In the genomic region with DNA sequence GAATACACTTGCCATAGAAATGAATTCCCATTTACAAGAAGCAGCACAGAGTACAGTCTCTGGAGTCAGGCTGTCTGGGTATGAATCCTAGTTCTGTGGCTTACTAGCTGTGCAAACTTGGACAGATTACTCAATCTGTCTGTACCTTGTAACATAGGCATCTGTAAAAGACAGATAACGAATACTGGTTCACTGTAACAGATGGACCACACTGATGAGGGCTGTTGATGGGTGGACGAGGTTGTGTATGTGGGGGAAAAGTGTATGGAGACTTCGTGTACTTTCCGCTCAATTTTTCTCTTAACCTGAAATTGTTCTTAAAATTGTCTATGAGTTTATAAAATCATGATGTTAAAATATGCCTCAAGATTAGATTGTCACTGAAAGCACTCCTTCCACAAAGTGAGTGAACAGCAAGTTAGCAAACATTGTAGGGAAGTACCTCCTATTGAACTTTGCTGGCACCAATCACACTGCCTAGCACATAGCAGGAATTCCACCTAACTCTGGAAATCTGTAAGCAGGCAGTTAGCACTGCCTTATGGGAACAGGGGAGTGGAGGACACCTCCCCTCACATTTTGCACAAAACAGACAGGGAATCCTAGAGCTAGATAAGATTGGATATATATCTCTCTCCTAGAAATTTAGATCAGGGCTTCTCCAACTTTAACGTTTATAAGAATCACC, we compare ENCODE assay signal across 23 cellular contexts. TPM values are rescaled to one million over a fixed set of nuclear protein-coding genes. Genes with fewer than 3 reads are reported as not detected.
DNase-seq lines count a peak whose midpoint lies in the region; ATAC-seq, FAIRE-seq and TF ChIP-seq lines count a peak whose summit lies in the region.
"Had no signal": no experiment of that assay in that cellular context is flagged by ENCODE, and none has a peak within 500 bp of the region (broad histone marks: within the 10 kb centered on the region; RNA-seq: fewer than 3 reads in every experiment).

No MANE protein-coding gene starts in this region.

- no peak for TF ChIP-seq POLR2A in HepG2 (IDR thresholded peaks at IDR 0.05; ENCODE audit: insufficient read depth in 1 of 2, low read depth in 2 of 2, low read length in 2 of 2)
- no peak for TF ChIP-seq POLR2A in right lobe of liver (IDR thresholded peaks at IDR 0.05)

- H3K36me3 Mint-ChIP-seq in WTC11, result no peaks in the 10 kb centered on the region
- no peaks in the 10 kb centered on the region for H3K36me3 Mint-ChIP-seq in activated CD8-positive, alpha-beta T cell treated with anti-CD3 and anti-CD28 coated beads for 36 hours (ENCODE audit: low read depth)
- H3K36me3 Mint-ChIP-seq: activated naive CD8-positive, alpha-beta T cell treated with anti-CD3 and anti-CD28 coated beads, Interleukin-2, amount 10 ng/mL, durations not matched to agents 7 days and 5 days; CD14-positive monocyte; T-cell had no signal

- intact Hi-C loops in HepG2 (cut with micrococcal nuclease; ENCODE audit: unreplicated experiment) (no loop called here), right lobe of liver (cut with DNase I) (no loop called here), upper lobe of right lung (cut with DNase I) (no loop called here)
- intact Hi-C loops in activated CD8-positive, alpha-beta T cell treated with anti-CD3 and anti-CD28 coated beads for 36 hours (cut with micrococcal nuclease), result no loop called here

- FAIRE-seq in HepG2 (lab: Jason Lieb, UNC), result peak; percentile 84

- ATAC-seq in HepG2 (peak; percentile 96), right lobe of liver (no peak), WTC11 (peak; percentile 69), upper lobe of right lung (peak; percentile 83), HG02973 (IDR thresholded peaks at IDR 0.05; ENCODE audit: unreplicated experiment) (no peak)
- ATAC-seq in activated CD8-positive, alpha-beta T cell treated with anti-CD3 and anti-CD28 coated beads for 36 hours, result no peak
- ATAC-seq: T-cell had no signal

- H3K4me3 ChIP-seq in HepG2 (replicated peaks in 1 of 3; ENCODE audit: insufficient read depth in 1 of 3, low read depth in 2 of 3, low read length in 3 of 3), result peak overlapping the region; percentile 2 to 27 (median 25); a peak in 5 of 6 replicates
- H3K4me3 ChIP-seq in right lobe of liver, result no peak overlapping the region
- no peak overlapping the region for H3K4me3 ChIP-seq in upper lobe of right lung
- H3K4me3 ChIP-seq: thoracic aorta had no signal

- no peaks in the 10 kb centered on the region for H3K27me3 Mint-ChIP-seq in WTC11 (ENCODE audit: low read depth)
- H3K27me3 Mint-ChIP-seq in activated CD8-positive, alpha-beta T cell treated with anti-CD3 and anti-CD28 coated beads for 36 hours, result peaks cover 11% of the 10 kb centered on the region

- no TSS peak for BruUV-seq in HepG2 (replicated peaks; lab: Mats Ljungman, UMichigan)

- H3K36me3 ChIP-seq in HepG2 (replicated peaks in 1 of 2; ENCODE audit: control insufficient read depth in 1 of 2, insufficient read depth in 2 of 2, low read length in 2 of 2) (no peaks in the 10 kb centered on the region), right lobe of liver (no peaks in the 10 kb centered on the region), upper lobe of right lung (no peaks in the 10 kb centered on the region)
- H3K36me3 ChIP-seq: thoracic aorta had no signal

- no peaks in the 10 kb centered on the region for H3K9me3 Mint-ChIP-seq in WTC11
- no peaks in the 10 kb centered on the region for H3K9me3 Mint-ChIP-seq in activated CD8-positive, alpha-beta T cell treated with anti-CD3 and anti-CD28 coated beads for 36 hours
- H3K9me3 Mint-ChIP-seq: activated B cell treated with CpG ODN at 0.5 μM for 24 hours; activated naive CD8-positive, alpha-beta T cell treated with anti-CD3 and anti-CD28 coated beads, Interleukin-2, amount 10 ng/mL, durations not matched to agents 7 days and 5 days; CD14-positive monocyte; T-cell had no signal

- peak overlapping the region; percentile 29; the same call in 1 of the 2 replicates for H3K9ac ChIP-seq in HepG2 (ENCODE audit: insufficient read depth, low read depth, low read length)

- H3K27ac ChIP-seq in HepG2 (ENCODE audit: extremely low read length, insufficient read depth, low read length) (peak overlapping the region; percentile 53), right lobe of liver (no peak overlapping the region), upper lobe of right lung (no peak overlapping the region)
- H3K27ac ChIP-seq: thoracic aorta had no signal

- H3K4me1 ChIP-seq in HepG2 (ENCODE audit: insufficient read depth, low read length) (peaks cover 49% of the 10 kb centered on the region), right lobe of liver (peaks cover 0 to 4% (median 0%) of the 10 kb centered on the region in 4 donors), upper lobe of right lung (peaks cover 4% of the 10 kb centered on the region)

- WGBS in HepG2 (ENCODE audit: low lambda C conversion rate), result 3% methylated on average over 5 of the region's 5 CpGs
- 47% methylated on average over 4 of the region's 5 CpGs for WGBS in right lobe of liver (ENCODE audit: insufficient coverage, low coverage, low lambda C conversion rate, missing lambda C conversion rate)

- POLR2A ChIA-PET in HepG2 (lab: Yijun Ruan, JAX), result no interaction called here
- POLR2A ChIA-PET in WTC11 (lab: Charles Lee), result no interaction called here
- POLR2A ChIA-PET in activated CD8-positive, alpha-beta T cell treated with anti-CD3 and anti-CD28 coated beads for 36 hours (lab: Charles Lee), result no interaction called here

- H3K27me3 ChIP-seq in HepG2 (ENCODE audit: control insufficient read depth in 1 of 2, insufficient read depth in 2 of 2, low read length in 2 of 2) (no peaks in the 10 kb centered on the region), right lobe of liver (no peaks in the 10 kb centered on the region), upper lobe of right lung (no peaks in the 10 kb centered on the region)

- H3K79me2 ChIP-seq in HepG2 (ENCODE audit: insufficient read depth, low read length), result no peaks in the 10 kb centered on the region

- no peak for TF ChIP-seq CTCF in HepG2 (CRISPR knock-in tag; IDR thresholded peaks at IDR 0.05)
- TF ChIP-seq CTCF in right lobe of liver (IDR thresholded peaks at IDR 0.05), result no peak
- no peak for TF ChIP-seq CTCF in WTC11 (IDR thresholded peaks at IDR 0.05)
- no peak for TF ChIP-seq CTCF in upper lobe of right lung (IDR thresholded peaks at IDR 0.05)
- no peak for TF ChIP-seq CTCF in activated CD8-positive, alpha-beta T cell treated with anti-CD3 and anti-CD28 coated beads for 36 hours (IDR thresholded peaks at IDR 0.05)

- no peaks in the 10 kb centered on the region for H4K20me1 ChIP-seq in HepG2 (ENCODE audit: insufficient read depth, low read length)

- CTCF ChIA-PET in HepG2 (lab: Yijun Ruan, JAX; ENCODE audit: low intra/inter-chr PET ratio, low total read pairs), result no interaction called here
- CTCF ChIA-PET in WTC11 (lab: Charles Lee), result no interaction called here
- CTCF ChIA-PET in activated CD8-positive, alpha-beta T cell treated with anti-CD3 and anti-CD28 coated beads for 36 hours (lab: Charles Lee), result interaction anchor here (0.6 kb wide), 1 partner anchor 98 kb away, joined by 3 read pairs; the partner anchor contains the start of gene ANXA5

- H2AFZ ChIP-seq in HepG2 (ENCODE audit: low read length), result peak overlapping the region; percentile 18

- in situ Hi-C loops in HepG2 (cut with HindIII; ENCODE audit: extremely low pct_ligation_motif_present, low pct_unique_long_range_greater_than_20kb), result no loop called here

- TF ChIP-seq RAD21 in HepG2 (CRISPR knock-in tag; IDR thresholded peaks at IDR 0.05), result no peak

- DNase-seq in HepG2 (ENCODE audit: low spot score) (peak; percentile 79), right lobe of liver (no peak), WTC11 (ENCODE audit: low spot score) (no peak), iris pigment epithelial cell (ENCODE audit: low read depth) (peak; percentile 66), upper lobe of right lung (no peak), HK-2 (ENCODE audit: unreplicated experiment) (no peak)
- no peak for DNase-seq in activated CD8-positive, alpha-beta T cell treated with anti-CD3 and anti-CD28 coated beads for 36 hours
- DNase-seq: activated B cell treated with CpG ODN at 0.5 μM for 24 hours; activated CD8-positive, alpha-beta memory T cell treated with anti-CD3 and anti-CD28 coated beads for 24 hours; activated naive CD8-positive, alpha-beta T cell treated with anti-CD3 and anti-CD28 coated beads, Interleukin-2, amount 10 ng/mL, durations not matched to agents 7 days and 5 days; cortex of kidney; DMS 273 treated with DMSO at 0.1 percent for 48 hours; GF-D8; hypothalamus; Karpas-422; kidney glomerular epithelial cell; NCI-H526 treated with DMSO at 0.1 percent for 48 hours; retina; SHP77; T-cell had no signal

- H3K27ac Mint-ChIP-seq in WTC11, result no peak overlapping the region
- no peak overlapping the region for H3K27ac Mint-ChIP-seq in activated CD8-positive, alpha-beta T cell treated with anti-CD3 and anti-CD28 coated beads for 36 hours
- H3K27ac Mint-ChIP-seq: activated B cell treated with CpG ODN at 0.5 μM for 24 hours; activated naive CD8-positive, alpha-beta T cell treated with anti-CD3 and anti-CD28 coated beads, Interleukin-2, amount 10 ng/mL, durations not matched to agents 7 days and 5 days; T-cell had no signal

- H3K9me3 ChIP-seq in HepG2 (ENCODE audit: low read length) (no peaks in the 10 kb centered on the region), right lobe of liver (no peaks in the 10 kb centered on the region), upper lobe of right lung (no peaks in the 10 kb centered on the region)
- H3K9me3 ChIP-seq: thoracic aorta had no signal

- H3K4me1 Mint-ChIP-seq in WTC11, result peaks cover 24% of the 10 kb centered on the region
- H3K4me1 Mint-ChIP-seq in activated CD8-positive, alpha-beta T cell treated with anti-CD3 and anti-CD28 coated beads for 36 hours (ENCODE audit: low read depth), result peaks cover 18% of the 10 kb centered on the region

- H3K4me2 ChIP-seq in HepG2 (ENCODE audit: low read depth, low read length), result peak overlapping the region; percentile 54

- TF ChIP-seq EP300 in HepG2 (IDR thresholded peaks at IDR 0.05; ENCODE audit: low read depth in 2 of 2, low read length in 2 of 2) (peak in 1 of 2 experiments; percentile 71; a peak in 1 of 4 replicates), HepG2 (CRISPR knock-in tag; IDR thresholded peaks at IDR 0.05; ENCODE audit: borderline replicate concordance) (no peak)

- no peak overlapping the region for H3K4me3 Mint-ChIP-seq in WTC11
- no peak overlapping the region for H3K4me3 Mint-ChIP-seq in activated CD8-positive, alpha-beta T cell treated with anti-CD3 and anti-CD28 coated beads for 36 hours
- H3K4me3 Mint-ChIP-seq: activated B cell treated with CpG ODN at 0.5 μM for 24 hours, T-cell had no signal

RNA-seq across cellular contexts. Expression of gene EXOSC9, which starts 6.5 kb away (rescaled TPM):
- total RNA-seq in HepG2 (2016; rRNA removed; fragmentation: Illumina TruSeq; extraction: Trizol) (48.0 and 61.5 TPM in 2 replicates), right lobe of liver (10 to 100 TPM in 1 of 6 experiments, 1 to 10 TPM in 5; 3.6 to 12.5 (median 6.5) TPM), WTC11 (2021) (37.1 to 50.0 TPM (median 39.1 TPM) in 3 replicates), upper lobe of right lung (15.8 TPM)
- 11.6 and 13.2 TPM in 2 replicates for total RNA-seq in HepG2 (2016; cell fraction: cytosol; rRNA removed; fragmentation: Illumina TruSeq; extraction: Trizol; ENCODE audit: low read depth)
- 50.1 and 58.9 TPM in 2 replicates for total RNA-seq in HepG2 (2016; cell fraction: insoluble cytoplasmic fraction; rRNA removed; fragmentation: Illumina TruSeq; extraction: Trizol)
- total RNA-seq in HepG2 (2016; cell fraction: membrane; rRNA removed; fragmentation: Illumina TruSeq; extraction: Trizol), result 10.8 and 14.2 TPM in 2 replicates
- total RNA-seq in HepG2 (2016; cell fraction: nucleus; rRNA removed; fragmentation: Illumina TruSeq; extraction: Trizol), result 52.8 and 54.3 TPM in 2 replicates
- polyA plus RNA-seq in HepG2 (2011; rRNA removed), result 22.0 and 26.0 TPM in 2 replicates
- polyA plus RNA-seq in HepG2 (2011; cell fraction: cytosol; rRNA removed), result 10.7 and 14.0 TPM in 2 replicates
- 18.4 and 19.8 TPM in 2 replicates for polyA plus RNA-seq in HepG2 (2011; cell fraction: nucleus; rRNA removed)
- polyA plus RNA-seq in HepG2 (2012), result 14.7 and 24.9 TPM in 2 replicates
- polyA plus RNA-seq in HepG2 (2016; cell fraction: cytosol; fragmentation: Illumina TruSeq; extraction: Trizol; ENCODE audit: low read depth), result 5.8 and 6.1 TPM in 2 replicates
- 57.5 and 60.8 TPM in 2 replicates for polyA plus RNA-seq in HepG2 (2016; cell fraction: insoluble cytoplasmic fraction; fragmentation: Illumina TruSeq; extraction: Trizol; ENCODE audit: low read depth)
- 6.9 and 7.7 TPM in 2 replicates for polyA plus RNA-seq in HepG2 (2016; cell fraction: membrane; fragmentation: Illumina TruSeq; extraction: Trizol; ENCODE audit: low read depth)
- 70.0 and 70.1 TPM in 2 replicates for polyA plus RNA-seq in HepG2 (2016; cell fraction: nucleus; fragmentation: Illumina TruSeq; extraction: Trizol; ENCODE audit: insufficient read depth, low read depth)
- polyA minus RNA-seq in HepG2 (2011; rRNA and poly(A)+ RNA removed; ENCODE audit: low replicate concordance), result 18.6 and 40.8 TPM in 2 replicates
- 9.4 and 10.3 TPM in 2 replicates for polyA minus RNA-seq in HepG2 (2011; cell fraction: cytosol; rRNA and poly(A)+ RNA removed)
- 43.0 and 52.7 TPM in 2 replicates for polyA minus RNA-seq in HepG2 (2011; cell fraction: nucleus; rRNA and poly(A)+ RNA removed)
- total RNA-seq in activated CD8-positive, alpha-beta T cell treated with anti-CD3 and anti-CD28 coated beads for 36 hours, result 10 to 100 TPM; 75.8 to 76.8 TPM

RNA-seq across cellular contexts. Expression of gene CCNA2, which starts 29.0 kb away (rescaled TPM):
- total RNA-seq in HepG2 (2016; rRNA removed; fragmentation: Illumina TruSeq; extraction: Trizol), result 105 and 160 TPM in 2 replicates
- total RNA-seq in HepG2 (2016; cell fraction: cytosol; rRNA removed; fragmentation: Illumina TruSeq; extraction: Trizol; ENCODE audit: low read depth), result 19.3 and 23.4 TPM in 2 replicates
- 105 and 159 TPM in 2 replicates for total RNA-seq in HepG2 (2016; cell fraction: insoluble cytoplasmic fraction; rRNA removed; fragmentation: Illumina TruSeq; extraction: Trizol)
- total RNA-seq in HepG2 (2016; cell fraction: membrane; rRNA removed; fragmentation: Illumina TruSeq; extraction: Trizol), result 62.7 and 72.7 TPM in 2 replicates
- total RNA-seq in HepG2 (2016; cell fraction: nucleus; rRNA removed; fragmentation: Illumina TruSeq; extraction: Trizol), result 51.9 and 52.5 TPM in 2 replicates
- polyA plus RNA-seq in HepG2 (2011; rRNA removed), result 16.4 and 31.3 TPM in 2 replicates
- polyA plus RNA-seq in HepG2 (2011; cell fraction: cytosol; rRNA removed), result 16.5 and 20.2 TPM in 2 replicates
- 8.6 and 11.5 TPM in 2 replicates for polyA plus RNA-seq in HepG2 (2011; cell fraction: nucleus; rRNA removed)
- 14.0 and 32.6 TPM in 2 replicates for polyA plus RNA-seq in HepG2 (2012)
- 15.7 and 21.9 TPM in 2 replicates for polyA plus RNA-seq in HepG2 (2016; cell fraction: cytosol; fragmentation: Illumina TruSeq; extraction: Trizol; ENCODE audit: low read depth)
- 147 and 153 TPM in 2 replicates for polyA plus RNA-seq in HepG2 (2016; cell fraction: insoluble cytoplasmic fraction; fragmentation: Illumina TruSeq; extraction: Trizol; ENCODE audit: low read depth)
- polyA plus RNA-seq in HepG2 (2016; cell fraction: membrane; fragmentation: Illumina TruSeq; extraction: Trizol; ENCODE audit: low read depth), result 40.9 and 46.7 TPM in 2 replicates
- polyA plus RNA-seq in HepG2 (2016; cell fraction: nucleus; fragmentation: Illumina TruSeq; extraction: Trizol; ENCODE audit: insufficient read depth, low read depth), result 58.2 and 59.5 TPM in 2 replicates
- 19.7 and 33.7 TPM in 2 replicates for polyA minus RNA-seq in HepG2 (2011; rRNA and poly(A)+ RNA removed; ENCODE audit: low replicate concordance)
- 24.3 and 34.8 TPM in 2 replicates for polyA minus RNA-seq in HepG2 (2011; cell fraction: cytosol; rRNA and poly(A)+ RNA removed)
- polyA minus RNA-seq in HepG2 (2011; cell fraction: nucleus; rRNA and poly(A)+ RNA removed), result 13.9 and 16.0 TPM in 2 replicates
- total RNA-seq in right lobe of liver, result 1 to 10 TPM in 3 of 6 experiments, under 1 TPM in 3; 0.15 to 4.3 (median 1.4) TPM
- total RNA-seq in WTC11 (2021), result 77.1 to 95.1 TPM (median 81.1 TPM) in 3 replicates
- total RNA-seq in upper lobe of right lung, result 1.2 TPM
- 100 to 1,000 TPM; 102 to 105 TPM for total RNA-seq in activated CD8-positive, alpha-beta T cell treated with anti-CD3 and anti-CD28 coated beads for 36 hours

RNA-seq across cellular contexts. Expression of gene SMIM43, which starts 29.7 kb away (rescaled TPM):
- total RNA-seq in HepG2 (2016; rRNA removed; fragmentation: Illumina TruSeq; extraction: Trizol) (not detected in 2 replicates), right lobe of liver (not detected), WTC11 (2021) (0.25 to 0.33 TPM (median 0.25 TPM) in 3 replicates), upper lobe of right lung (not detected)
- not detected in 2 replicates for total RNA-seq in HepG2 (2016; cell fraction: cytosol; rRNA removed; fragmentation: Illumina TruSeq; extraction: Trizol; ENCODE audit: low read depth)
- not detected in 2 replicates for total RNA-seq in HepG2 (2016; cell fraction: insoluble cytoplasmic fraction; rRNA removed; fragmentation: Illumina TruSeq; extraction: Trizol)
- total RNA-seq in HepG2 (2016; cell fraction: membrane; rRNA removed; fragmentation: Illumina TruSeq; extraction: Trizol), result not detected in 2 replicates
- total RNA-seq in HepG2 (2016; cell fraction: nucleus; rRNA removed; fragmentation: Illumina TruSeq; extraction: Trizol), result not detected in 2 replicates
- polyA plus RNA-seq in HepG2 (2011; rRNA removed), result not detected in 2 replicates
- polyA plus RNA-seq in HepG2 (2011; cell fraction: cytosol; rRNA removed), result not detected in 2 replicates
- not detected in 2 replicates for polyA plus RNA-seq in HepG2 (2011; cell fraction: nucleus; rRNA removed)
- not detected in 2 replicates for polyA plus RNA-seq in HepG2 (2012)
- not detected in 2 replicates for polyA plus RNA-seq in HepG2 (2016; cell fraction: cytosol; fragmentation: Illumina TruSeq; extraction: Trizol; ENCODE audit: low read depth)
- polyA plus RNA-seq in HepG2 (2016; cell fraction: insoluble cytoplasmic fraction; fragmentation: Illumina TruSeq; extraction: Trizol; ENCODE audit: low read depth), result not detected in 2 replicates
- not detected in 2 replicates for polyA plus RNA-seq in HepG2 (2016; cell fraction: membrane; fragmentation: Illumina TruSeq; extraction: Trizol; ENCODE audit: low read depth)
- polyA plus RNA-seq in HepG2 (2016; cell fraction: nucleus; fragmentation: Illumina TruSeq; extraction: Trizol; ENCODE audit: insufficient read depth, low read depth), result not detected in 2 replicates
- not detected in 2 replicates for polyA minus RNA-seq in HepG2 (2011; rRNA and poly(A)+ RNA removed; ENCODE audit: low replicate concordance)
- not detected in 2 replicates for polyA minus RNA-seq in HepG2 (2011; cell fraction: cytosol; rRNA and poly(A)+ RNA removed)
- polyA minus RNA-seq in HepG2 (2011; cell fraction: nucleus; rRNA and poly(A)+ RNA removed), result not detected in 2 replicates
- total RNA-seq in activated CD8-positive, alpha-beta T cell treated with anti-CD3 and anti-CD28 coated beads for 36 hours, result not detected
- total RNA-seq: activated B cell treated with CpG ODN at 0.5 μM for 24 hours; activated naive CD8-positive, alpha-beta T cell treated with anti-CD3 and anti-CD28 coated beads, Interleukin-2, amount 10 ng/mL, durations not matched to agents 7 days and 5 days; thoracic aorta had no signal
- polyA plus RNA-seq: CD14-positive monocyte had no signal

Comparison
In these comparisons a context has a peak if more than half of its experiments do, and no peak if none do; other contexts are left out.
1. ATAC-seq: peak in HepG2 (single experiment), WTC11 (single experiment) and upper lobe of right lung (single experiment); none in right lobe of liver (0 of 4), HG02973 (single experiment) and activated CD8-positive, alpha-beta T cell treated with anti-CD3 and anti-CD28 coated beads for 36 hours (single experiment).
2. DNase-seq: peak in HepG2 (single experiment) and iris pigment epithelial cell (single experiment); none in right lobe of liver (0 of 3), WTC11 (single experiment), upper lobe of right lung (single experiment), HK-2 (single experiment) and activated CD8-positive, alpha-beta T cell treated with anti-CD3 and anti-CD28 coated beads for 36 hours (single experiment).
3. H3K4me3 ChIP-seq: peak in HepG2 (3 of 3); none in right lobe of liver (0 of 3) and upper lobe of right lung (single experiment).
4. Of the 50 proteins assayed by ChIP-seq in both HepG2 and WTC11: peak only in HepG2: NFYB, ZNF121 and ZNF317; only in WTC11: none; in both: none; in neither: 47.